23 cellular contexts compared by ENCODE assay signal in the genomic region with DNA sequence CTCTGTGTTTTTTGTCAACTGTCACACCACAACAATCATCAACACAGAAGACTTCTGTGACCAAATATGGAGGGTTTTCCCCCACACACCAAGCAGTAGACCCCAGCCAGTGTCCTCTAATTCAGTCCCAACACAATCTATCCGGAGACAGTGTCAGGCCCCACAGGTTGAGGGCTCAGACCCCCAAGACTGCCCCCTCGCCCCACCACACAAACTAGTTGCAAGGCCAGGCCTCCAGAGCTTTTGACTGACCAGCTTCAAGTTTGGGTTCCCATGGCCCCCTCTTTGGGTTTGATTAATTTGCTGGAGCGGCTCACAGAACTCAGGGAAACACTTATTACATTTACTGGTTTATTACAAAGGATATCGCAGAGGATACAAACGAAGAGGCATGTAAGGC. TPM values are rescaled to one million over a fixed set of nuclear protein-coding genes. Genes with fewer than 3 reads are reported as not detected.
DNase-seq lines count a peak whose midpoint lies in the region; ATAC-seq and TF ChIP-seq lines count a peak whose summit lies in the region.
"Had no signal": no experiment of that assay in that cellular context is flagged by ENCODE, and none has a peak within 500 bp of the region (broad histone marks: within the 10 kb centered on the region; RNA-seq: fewer than 3 reads in every experiment).

No MANE protein-coding gene starts in this region.

- no peaks in the 10 kb centered on the region for H3K36me3 Mint-ChIP-seq in natural killer cell treated with Interleukin-12 subunit alpha and Interleukin-12 subunit beta and Interleukin-15 and Interleukin-18, amount 100 ng/mL, for 72 hours
- H3K36me3 Mint-ChIP-seq in natural killer cell = no peaks in the 10 kb centered on the region
- H3K36me3 Mint-ChIP-seq in chondrocyte (ENCODE audit: low read depth) = no peaks in the 10 kb centered on the region
- no peaks in the 10 kb centered on the region for H3K36me3 Mint-ChIP-seq in osteocyte (ENCODE audit: unreplicated experiment)

- peaks cover 0 to 7% of the 10 kb centered on the region in 2 donors for H3K4me1 Mint-ChIP-seq in natural killer cell treated with Interleukin-12 subunit alpha and Interleukin-12 subunit beta and Interleukin-15 and Interleukin-18, amount 100 ng/mL, for 72 hours (ENCODE audit: low read depth in 2 of 2)
- H3K4me1 Mint-ChIP-seq in natural killer cell (peaks cover under 1 to 7% of the 10 kb centered on the region in 2 donors), chondrocyte (ENCODE audit: low read depth) (peaks cover 51% of the 10 kb centered on the region), osteocyte (ENCODE audit: unreplicated experiment) (peaks cover 44% of the 10 kb centered on the region)

- no peaks in the 10 kb centered on the region for H3K9me3 Mint-ChIP-seq in natural killer cell treated with Interleukin-12 subunit alpha and Interleukin-12 subunit beta and Interleukin-15 and Interleukin-18, amount 100 ng/mL, for 72 hours
- H3K9me3 Mint-ChIP-seq in natural killer cell (no peaks in the 10 kb centered on the region), chondrocyte (ENCODE audit: low read depth) (no peaks in the 10 kb centered on the region), osteocyte (ENCODE audit: unreplicated experiment) (no peaks in the 10 kb centered on the region)
- H3K9me3 Mint-ChIP-seq: CD4-positive, alpha-beta T cell had no signal

- H3K4me1 ChIP-seq in foreskin keratinocyte = no peaks in the 10 kb centered on the region

- TF ChIP-seq CTCF in natural killer cell (IDR thresholded peaks at IDR 0.05) (no peak), chondrocyte (IDR thresholded peaks at IDR 0.05) (no peak), osteocyte (IDR thresholded peaks at IDR 0.05) (no peak), foreskin keratinocyte (conservative IDR thresholded peaks at IDR 0.05) (no peak)

- peaks cover 0 to 5% of the 10 kb centered on the region in 2 donors for H3K27me3 Mint-ChIP-seq in natural killer cell treated with Interleukin-12 subunit alpha and Interleukin-12 subunit beta and Interleukin-15 and Interleukin-18, amount 100 ng/mL, for 72 hours
- H3K27me3 Mint-ChIP-seq in natural killer cell (ENCODE audit: low read depth in 2 of 2) (peaks cover 7 to 9% of the 10 kb centered on the region in 2 donors), chondrocyte (ENCODE audit: low read depth) (no peaks in the 10 kb centered on the region), osteocyte (ENCODE audit: unreplicated experiment) (no peaks in the 10 kb centered on the region)
- H3K27me3 Mint-ChIP-seq: CD4-positive, alpha-beta T cell had no signal

- H3K27me3 ChIP-seq in foreskin keratinocyte = peaks cover 5% of the 10 kb centered on the region

- no peak overlapping the region for H3K4me3 Mint-ChIP-seq in natural killer cell treated with Interleukin-12 subunit alpha and Interleukin-12 subunit beta and Interleukin-15 and Interleukin-18, amount 100 ng/mL, for 72 hours
- H3K4me3 Mint-ChIP-seq in natural killer cell = no peak overlapping the region
- H3K4me3 Mint-ChIP-seq in chondrocyte (ENCODE audit: unreplicated experiment) = no peak overlapping the region
- no peak overlapping the region for H3K4me3 Mint-ChIP-seq in osteocyte (ENCODE audit: unreplicated experiment)
- H3K4me3 Mint-ChIP-seq: CD4-positive, alpha-beta T cell had no signal

- intact Hi-C loops in natural killer cell (cut with micrococcal nuclease) = no loop called here

- no peak overlapping the region for H3K27ac Mint-ChIP-seq in natural killer cell treated with Interleukin-12 subunit alpha and Interleukin-12 subunit beta and Interleukin-15 and Interleukin-18, amount 100 ng/mL, for 72 hours
- no peak overlapping the region for H3K27ac Mint-ChIP-seq in natural killer cell
- peak overlapping the region; percentile 59 for H3K27ac Mint-ChIP-seq in chondrocyte (ENCODE audit: unreplicated experiment)
- H3K27ac Mint-ChIP-seq in osteocyte (ENCODE audit: unreplicated experiment) = peak overlapping the region; percentile 56
- H3K27ac Mint-ChIP-seq: CD4-positive, alpha-beta T cell had no signal

- H3K27ac ChIP-seq in foreskin keratinocyte = no peak overlapping the region
- H3K27ac ChIP-seq: BLaER1, HL-60, KMS-11 had no signal

- no peak for ATAC-seq in natural killer cell treated with Interleukin-12 subunit alpha and Interleukin-12 subunit beta and Interleukin-15 and Interleukin-18, amount 100 ng/mL, for 72 hours
- ATAC-seq in natural killer cell (no peak), GM18861 (IDR thresholded peaks at IDR 0.05; ENCODE audit: unreplicated experiment) (no peak), foreskin keratinocyte (no peak)
- ATAC-seq: GM12878 had no signal

- peak; percentile 6 for DNase-seq in natural killer cell treated with Interleukin-12 subunit alpha and Interleukin-12 subunit beta and Interleukin-15 and Interleukin-18, amount 100 ng/mL, for 72 hours (ENCODE audit: low spot score)
- DNase-seq in natural killer cell (no peak), chondrocyte (ENCODE audit: low spot score) (peak; percentile 10), osteocyte (ENCODE audit: extremely low spot score, unreplicated experiment) (no peak), foreskin keratinocyte (no peak), NCI-H2196 (lab: John Stamatoyannopoulos, UW; ENCODE audit: unreplicated experiment) (no peak)
- DNase-seq: ACHN; CD4-positive, alpha-beta T cell; COR-L47; DMS 273 treated with DMSO at 0.1 percent for 48 hours; DND-41; NCI-H1105; NCI-H146; NCI-H2029 treated with DMSO at 0.1 percent for 48 hours; NCI-H345; NCI-H524; NCI-H774; Right ventricle myocardium superior had no signal

RNA-seq across cellular contexts. Expression of a gene that starts 37.2 kb away (rescaled TPM):
- total RNA-seq in natural killer cell treated with Interleukin-12 subunit alpha and Interleukin-12 subunit beta and Interleukin-15 and Interleukin-18, amount 100 ng/mL, for 72 hours = 10 to 100 TPM; 12.8 to 25.2 TPM
- total RNA-seq in natural killer cell (1 to 10 TPM in 1 of 3 donors, under 1 TPM in 2; 0.78 to 1.0 (median 0.99) TPM), chondrocyte (2.3 to 4.1 TPM (median 3.2 TPM) in 3 replicates), osteocyte (3.9 and 4.4 TPM in 2 replicates), foreskin keratinocyte (24.1 and 31.1 TPM in 2 replicates)
- 11.0 and 16.1 TPM in 2 replicates for polyA plus RNA-seq in foreskin keratinocyte
- total RNA-seq: CD4-positive, alpha-beta T cell; Right ventricle myocardium superior had no signal

RNA-seq across cellular contexts. Expression of a gene that starts 59.3 kb away (rescaled TPM):
- total RNA-seq in natural killer cell treated with Interleukin-12 subunit alpha and Interleukin-12 subunit beta and Interleukin-15 and Interleukin-18, amount 100 ng/mL, for 72 hours = 10 to 100 TPM in 1 of 2 donors, 1 to 10 TPM in 1; 6.9 to 13.1 TPM
- total RNA-seq in natural killer cell (10 to 100 TPM in 2 of 3 donors, 1 to 10 TPM in 1; 8.4 to 16.0 (median 12.1) TPM), chondrocyte (13.9 to 18.3 TPM (median 18.2 TPM) in 3 replicates), osteocyte (12.1 and 14.2 TPM in 2 replicates), foreskin keratinocyte (19.7 and 22.1 TPM in 2 replicates)
- polyA plus RNA-seq in foreskin keratinocyte = 6.0 and 6.2 TPM in 2 replicates

Comparison
In these comparisons a context has a peak if more than half of its experiments do, and no peak if none do; other contexts are left out.
1. DNase-seq: peak in natural killer cell treated with Interleukin-12 subunit alpha and Interleukin-12 subunit beta and Interleukin-15 and Interleukin-18, amount 100 ng/mL, for 72 hours (single experiment) and chondrocyte (single experiment); none in natural killer cell (single experiment), osteocyte (single experiment), foreskin keratinocyte (0 of 2) and NCI-H2196 (single experiment).
2. H3K27ac Mint-ChIP-seq: peak in chondrocyte (single experiment) and osteocyte (single experiment); none in natural killer cell treated with Interleukin-12 subunit alpha and Interleukin-12 subunit beta and Interleukin-15 and Interleukin-18, amount 100 ng/mL, for 72 hours (0 of 2) and natural killer cell (0 of 2).